ENCODE assay signal across 17 cellular contexts in genomic region chr5:127358782-127359181, GRCh38.
DNase-seq lines count a peak whose midpoint lies in the region; ATAC-seq and TF ChIP-seq lines count a peak whose summit lies in the region.
"Had no signal": no experiment of that assay in that cellular context is flagged by ENCODE, and none has a peak within 500 bp of the region (broad histone marks: within the 10 kb centered on the region; RNA-seq: fewer than 3 reads in every experiment).

No MANE protein-coding gene starts in this region.

- intact Hi-C loops in OCI-LY7 (cut with micrococcal nuclease; ENCODE audit: unreplicated experiment) (no loop called here), Right ventricle myocardium superior (cut with DNase I) (no loop called here)

- POLR2A ChIA-PET in OCI-LY7 (lab: Charles Lee) = interaction anchor here (0.6 to 1.6 kb wide), 6 partner anchors 15 to 1015 kb away, joined by 4 to 6 read pairs (median 4); no protein-coding TSS in a partner anchor

- H3K9me3 ChIP-seq in adipocyte (ENCODE audit: control insufficient read depth, low read length) (no peaks in the 10 kb centered on the region), OCI-LY7 (ENCODE audit: low read length) (no peaks in the 10 kb centered on the region)
- H3K9me3 ChIP-seq: right atrium auricular region had no signal

- no TSS peak for BruUV-seq in OCI-LY7 (replicated peaks; lab: Mats Ljungman, UMichigan)

- H3K9me2 ChIP-seq in OCI-LY7 (ENCODE audit: insufficient read depth, low read length) = no peaks in the 10 kb centered on the region

- H3K4me2 ChIP-seq in OCI-LY7 (ENCODE audit: low read length) = no peak overlapping the region

- no peaks in the 10 kb centered on the region for H3K79me2 ChIP-seq in OCI-LY7 (ENCODE audit: insufficient read depth, low read depth, low read length)

- TF ChIP-seq CTCF in fibroblast of villous mesenchyme (IDR thresholded peaks at IDR 0.05; ENCODE audit: insufficient read depth, low read depth, low read length) (no peak), OCI-LY7 (conservative IDR thresholded peaks at IDR 0.05; ENCODE audit: low read length) (no peak)

- ATAC-seq in Right ventricle myocardium superior (ENCODE audit: poor library complexity) = no peak
- ATAC-seq: HCT116; left ventricle myocardium superior; natural killer cell; stimulated activated naive CD8-positive, alpha-beta T cell treated with anti-CD3 and anti-CD28 coated beads, Interleukin-15, Interleukin-2, amounts not matched to agents 100 U/mL and 50 U/mL, for 24 hours had no signal

- H3K4me1 ChIP-seq in adipocyte (ENCODE audit: control insufficient read depth, insufficient read depth, low read length) (peaks cover 20% of the 10 kb centered on the region), OCI-LY7 (ENCODE audit: insufficient read depth, low read length, poor library complexity, severe bottlenecking) (no peaks in the 10 kb centered on the region)
- H3K4me1 ChIP-seq: right atrium auricular region had no signal

- H3K36me3 ChIP-seq in adipocyte (ENCODE audit: control insufficient read depth, insufficient read depth, low read length, severe bottlenecking) (no peaks in the 10 kb centered on the region), H7 (replicated peaks; ENCODE audit: control insufficient read depth, insufficient read depth, low read length) (no peaks in the 10 kb centered on the region), OCI-LY7 (ENCODE audit: insufficient read depth, low read length) (no peaks in the 10 kb centered on the region)
- H3K36me3 ChIP-seq: right atrium auricular region had no signal

- H3K9ac ChIP-seq in adipocyte (ENCODE audit: low read length) = peak overlapping the region; percentile 26

- H3K27me3 ChIP-seq in adipocyte (replicated peaks; ENCODE audit: control insufficient read depth, insufficient read depth, low read length) (no peaks in the 10 kb centered on the region), H7 (ENCODE audit: control insufficient read depth, insufficient read depth, low read length) (no peaks in the 10 kb centered on the region)
- H3K27me3 ChIP-seq: right atrium auricular region had no signal

- H3K4me3 ChIP-seq in adipocyte (ENCODE audit: low read length) (peak overlapping the region; percentile 42), fibroblast of villous mesenchyme (ENCODE audit: low read depth, low read length) (no peak overlapping the region), H7 (ENCODE audit: insufficient read depth, low read depth, low read length) (no peak overlapping the region), OCI-LY7 (ENCODE audit: low read depth, low read length, poor library complexity, severe bottlenecking) (no peak overlapping the region)
- H3K4me3 ChIP-seq: right atrium auricular region had no signal

- no peaks in the 10 kb centered on the region for H4K20me1 ChIP-seq in OCI-LY7 (ENCODE audit: insufficient read depth, low read length)

- CTCF ChIA-PET in OCI-LY7 (lab: Charles Lee; ENCODE audit: unreplicated experiment) = no interaction called here

- no peak overlapping the region for H2AFZ ChIP-seq in OCI-LY7 (ENCODE audit: low read length)

- H3K27ac ChIP-seq in temporal lobe (ENCODE audit: low read depth, low read length) (peak overlapping the region; percentile 58), OCI-LY7 (ENCODE audit: low read depth, low read length, poor library complexity, severe bottlenecking) (no peak overlapping the region)
- H3K27ac ChIP-seq: HL-60, right atrium auricular region, VCaP had no signal

- DNase-seq in NCI-H1694 (lab: John Stamatoyannopoulos, UW) (peak; percentile 19), NCI-H1694 treated with DMSO at 0.1 percent for 48 hours (lab: John Stamatoyannopoulos, UW) (no peak), adipocyte (ENCODE audit: low read depth) (peak; percentile 87), fibroblast of villous mesenchyme (ENCODE audit: low read depth) (peak; percentile 49), H7 (no peak), OCI-LY7 (ENCODE audit: low spot score) (no peak), Right ventricle myocardium superior (no peak)
- DNase-seq: 8988T; Kasumi-1; left ventricle myocardium superior; natural killer cell; stimulated activated naive CD8-positive, alpha-beta T cell treated with anti-CD3 and anti-CD28 coated beads, Interleukin-15, Interleukin-2, amounts not matched to agents 100 U/mL and 50 U/mL, for 24 hours had no signal

Comparison
In these comparisons a context has a peak if more than half of its experiments do, and no peak if none do; other contexts are left out.
1. DNase-seq: peak in NCI-H1694 (single experiment), adipocyte (single experiment) and fibroblast of villous mesenchyme (single experiment); none in NCI-H1694 treated with DMSO at 0.1 percent for 48 hours (single experiment), H7 (single experiment), OCI-LY7 (single experiment) and Right ventricle myocardium superior (single experiment).